ENCODE assay signal across 23 cellular contexts in genomic region chr10:13268841-13269240, GRCh38.
DNase-seq lines count a peak whose midpoint lies in the region.
"Had no signal": no experiment of that assay in that cellular context is flagged by ENCODE, and none has a peak within 500 bp of the region (broad histone marks: within the 10 kb centered on the region; RNA-seq: fewer than 3 reads in every experiment).

No MANE protein-coding gene starts in this region.

- H3K9me3 ChIP-seq in BLaER1 = no peaks in the 10 kb centered on the region

- no peaks in the 10 kb centered on the region for H3K36me3 ChIP-seq in BLaER1

- no peaks in the 10 kb centered on the region for H3K27me3 ChIP-seq in BLaER1

- H3K9ac ChIP-seq in BLaER1 = no peak overlapping the region

- H4K20me1 ChIP-seq in BLaER1 = no peaks in the 10 kb centered on the region

- peaks cover 56% of the 10 kb centered on the region for H3K4me1 ChIP-seq in BLaER1

- DNase-seq in NAMALWA (ENCODE audit: low spot score) = peak; percentile 36
- peak; percentile 38 for DNase-seq in amniotic epithelial cell (ENCODE audit: low read depth)
- DNase-seq in left kidney (ENCODE audit: low read depth, low spot score) = peak; percentile 91
- no peak for DNase-seq in DMS153 treated with DMSO at 0.1 percent for 48 hours (lab: John Stamatoyannopoulos, UW; ENCODE audit: unreplicated experiment)
- no peak for DNase-seq in activated gamma-delta T cell (lab: John Stamatoyannopoulos, UW)
- DNase-seq in NCI-H1092 (lab: John Stamatoyannopoulos, UW) = no peak
- no peak for DNase-seq in NCI-H748 treated with DMSO at 0.1 percent for 48 hours (lab: John Stamatoyannopoulos, UW)
- DNase-seq: activated CD4-positive, alpha-beta T cell treated with anti-CD3 and anti-CD28 coated beads for 48 hours; activated naive CD4-positive, alpha-beta T cell treated with anti-CD3 and anti-CD28 coated beads, Interleukin-2, amount 10 ng/mL, durations not matched to agents 7 days and 5 days; activated T-cell treated with anti-CD3 and anti-CD28 coated beads, Interleukin-2, amount 50 U/mL, for 48 hours; amygdala; DND-41; glutamatergic neuron; Karpas-422; left cardiac atrium; mesenchymal stem cell; naive B cell; NCI-H2081; NCI-H226; T-cell had no signal

- no peak overlapping the region for H3K4me3 ChIP-seq in BLaER1
- H3K4me3 ChIP-seq: coronary artery, GM12878 had no signal

- H3K4me2 ChIP-seq in BLaER1 = no peak overlapping the region; the same call in 1 of the 2 replicates

- peak overlapping the region; percentile 26; the same call in 1 of the 2 replicates for H3K27ac ChIP-seq in BLaER1
- H3K27ac ChIP-seq: coronary artery had no signal

Comparison
In these comparisons a context has a peak if more than half of its experiments do, and no peak if none do; other contexts are left out.
1. DNase-seq: peak in NAMALWA (single experiment), amniotic epithelial cell (single experiment) and left kidney (single experiment); none in DMS153 treated with DMSO at 0.1 percent for 48 hours (single experiment), activated gamma-delta T cell (single experiment), NCI-H1092 (single experiment) and NCI-H748 treated with DMSO at 0.1 percent for 48 hours (single experiment).